9 cellular contexts compared by ENCODE assay signal in the genomic region with DNA sequence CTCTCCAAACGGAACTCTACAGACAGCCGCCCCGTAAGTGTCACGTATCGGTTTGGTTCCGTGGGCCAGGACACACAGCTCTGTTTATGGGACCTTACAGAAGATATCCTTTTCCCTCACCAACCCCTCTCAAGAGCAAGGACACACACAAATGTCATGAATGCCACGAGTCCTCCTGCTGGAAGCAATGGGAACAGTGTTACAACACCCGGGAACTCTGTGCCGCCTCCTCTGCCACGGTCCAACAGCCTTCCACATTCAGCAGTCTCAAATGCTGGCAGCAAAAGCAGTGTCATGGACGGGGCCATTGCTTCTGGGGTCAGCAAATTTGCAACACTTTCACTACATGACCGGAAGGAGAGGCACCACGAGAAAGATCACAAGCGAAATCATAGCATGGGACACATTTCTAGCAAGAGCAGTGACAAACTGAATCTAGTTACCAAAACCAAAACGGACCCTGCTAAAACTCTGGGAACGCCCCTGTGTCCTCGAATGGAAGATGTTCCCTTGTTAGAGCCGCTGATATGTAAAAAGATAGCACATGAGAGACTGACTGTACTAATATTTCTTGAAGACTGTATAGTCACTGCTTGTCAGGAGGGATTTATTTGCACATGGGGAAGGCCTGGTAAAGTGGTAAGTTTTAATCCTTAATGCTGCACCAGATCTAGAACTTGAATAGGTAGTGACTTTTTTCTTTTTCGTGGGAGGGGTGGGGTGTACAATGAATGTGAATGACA.
DNase-seq lines count a peak whose midpoint lies in the region; ATAC-seq, FAIRE-seq and TF ChIP-seq lines count a peak whose summit lies in the region.
"Had no signal": no experiment of that assay in that cellular context is flagged by ENCODE, and none has a peak within 500 bp of the region (broad histone marks: within the 10 kb centered on the region; RNA-seq: fewer than 3 reads in every experiment).

No MANE protein-coding gene starts in this region.

- H2AFZ ChIP-seq in endothelial cell of umbilical vein (ENCODE audit: low read depth, low read length) = no peak overlapping the region

- H4K20me1 ChIP-seq in endothelial cell of umbilical vein (replicated peaks; ENCODE audit: control insufficient read depth, extremely low read depth, insufficient read depth, low read length) = no peaks in the 10 kb centered on the region

- dilution Hi-C loops in endothelial cell of umbilical vein (cut with MboI; ENCODE audit: extremely low pct_ligation_motif_present, low sequenced_read_pairs) = no loop called here

- no peak for ATAC-seq in HG03571 (IDR thresholded peaks at IDR 0.05; ENCODE audit: unreplicated experiment)

- TF ChIP-seq CTCF in endothelial cell of umbilical vein (IDR thresholded peaks at IDR 0.05; ENCODE audit: extremely low read depth in 1 of 2, insufficient read depth in 1 of 2, low read depth in 1 of 2, low read length in 2 of 2) = no peak

- no peak for FAIRE-seq in endothelial cell of umbilical vein (lab: Jason Lieb, UNC)

- H3K9me3 ChIP-seq in endothelial cell of umbilical vein (replicated peaks; ENCODE audit: control insufficient read depth, insufficient read depth, low read length) = no peaks in the 10 kb centered on the region

- no peaks in the 10 kb centered on the region for H3K4me1 ChIP-seq in endothelial cell of umbilical vein (ENCODE audit: control insufficient read depth, extremely low read depth, insufficient read depth, low read length)

- DNase-seq in AG08396 (ENCODE audit: low spot score) (peak; percentile 46), endothelial cell of umbilical vein (ENCODE audit: low read depth, low spot score) (no peak), mesenteric fat pad (ENCODE audit: low spot score) (peak; percentile 39), UCSD-AML1 (lab: John Stamatoyannopoulos, UW; ENCODE audit: unreplicated experiment) (no peak), NAMALWA (ENCODE audit: low spot score) (no peak)
- DNase-seq in activated naive CD4-positive, alpha-beta T cell (lab: John Stamatoyannopoulos, UW) = no peak
- DNase-seq: NCI-H187 had no signal

- TSS peak; percentile 22 for BruUV-seq in endothelial cell of umbilical vein (replicated peaks; lab: Mats Ljungman, UMichigan)

- no peak overlapping the region for H3K27ac ChIP-seq in endothelial cell of umbilical vein (ENCODE audit: insufficient read depth, low read depth, low read length)

- H3K79me2 ChIP-seq in endothelial cell of umbilical vein (ENCODE audit: control insufficient read depth, insufficient read depth, low read length) = no peaks in the 10 kb centered on the region

- no peak for TF ChIP-seq EP300 in Ishikawa (IDR thresholded peaks at IDR 0.05; ENCODE audit: borderline replicate concordance)

- CTCF ChIA-PET in endothelial cell of umbilical vein (lab: Charles Lee) = no interaction called here

- peaks cover 0 to 13% of the 10 kb centered on the region in 2 experiments for H3K36me3 ChIP-seq in endothelial cell of umbilical vein (ENCODE audit: control insufficient read depth in 2 of 2, extremely low read depth in 1 of 2, insufficient read depth in 2 of 2, low read length in 2 of 2)

- no peaks in the 10 kb centered on the region for H3K9me1 ChIP-seq in endothelial cell of umbilical vein (replicated peaks; ENCODE audit: control insufficient read depth, extremely low read depth, insufficient read depth, low read length)

- no peaks in the 10 kb centered on the region for H3K27me3 ChIP-seq in endothelial cell of umbilical vein (ENCODE audit: control insufficient read depth in 2 of 2, insufficient read depth in 2 of 2, low read length in 2 of 2)

- POLR2A ChIA-PET in endothelial cell of umbilical vein (lab: Charles Lee) = no interaction called here

- TF ChIP-seq POLR2A in endothelial cell of umbilical vein (IDR thresholded peaks at IDR 0.05; ENCODE audit: low read depth, low read length) = no peak

- H3K4me2 ChIP-seq in endothelial cell of umbilical vein (ENCODE audit: insufficient read depth, low read length) = no peak overlapping the region

- no peak overlapping the region for H3K9ac ChIP-seq in endothelial cell of umbilical vein (replicated peaks; ENCODE audit: extremely low read depth, insufficient read depth, low read length)

- intact Hi-C loops in endothelial cell of umbilical vein (cut with micrococcal nuclease) = no loop called here

- peak; percentile 43 for TF ChIP-seq RAD21 in Ishikawa (IDR thresholded peaks at IDR 0.05; ENCODE audit: low read depth)

- no peak overlapping the region for H3K4me3 ChIP-seq in endothelial cell of umbilical vein (replicated peaks in 1 of 3; ENCODE audit: insufficient read depth in 1 of 3, low read depth in 1 of 3, low read length in 3 of 3)

TF ChIP-seq in Ishikawa, 13 proteins besides CTCF, POLR2A, EP300 and RAD21:
- TF ChIP-seq TCF12 (IDR thresholded peaks at IDR 0.05; ENCODE audit: low read depth) (no peak), NFIC (IDR thresholded peaks at IDR 0.05) (no peak), YY1 (IDR thresholded peaks at IDR 0.05; ENCODE audit: low read depth) (no peak), CREB1 (IDR thresholded peaks at IDR 0.05; ENCODE audit: low read depth) (no peak), MAX (IDR thresholded peaks at IDR 0.05) (no peak), TEAD4 (IDR thresholded peaks at IDR 0.05) (no peak), EGR1 (IDR thresholded peaks at IDR 0.05) (no peak), ZBTB7A (IDR thresholded peaks at IDR 0.05; ENCODE audit: low read depth) (no peak)
- TF ChIP-seq, protein P1, sequence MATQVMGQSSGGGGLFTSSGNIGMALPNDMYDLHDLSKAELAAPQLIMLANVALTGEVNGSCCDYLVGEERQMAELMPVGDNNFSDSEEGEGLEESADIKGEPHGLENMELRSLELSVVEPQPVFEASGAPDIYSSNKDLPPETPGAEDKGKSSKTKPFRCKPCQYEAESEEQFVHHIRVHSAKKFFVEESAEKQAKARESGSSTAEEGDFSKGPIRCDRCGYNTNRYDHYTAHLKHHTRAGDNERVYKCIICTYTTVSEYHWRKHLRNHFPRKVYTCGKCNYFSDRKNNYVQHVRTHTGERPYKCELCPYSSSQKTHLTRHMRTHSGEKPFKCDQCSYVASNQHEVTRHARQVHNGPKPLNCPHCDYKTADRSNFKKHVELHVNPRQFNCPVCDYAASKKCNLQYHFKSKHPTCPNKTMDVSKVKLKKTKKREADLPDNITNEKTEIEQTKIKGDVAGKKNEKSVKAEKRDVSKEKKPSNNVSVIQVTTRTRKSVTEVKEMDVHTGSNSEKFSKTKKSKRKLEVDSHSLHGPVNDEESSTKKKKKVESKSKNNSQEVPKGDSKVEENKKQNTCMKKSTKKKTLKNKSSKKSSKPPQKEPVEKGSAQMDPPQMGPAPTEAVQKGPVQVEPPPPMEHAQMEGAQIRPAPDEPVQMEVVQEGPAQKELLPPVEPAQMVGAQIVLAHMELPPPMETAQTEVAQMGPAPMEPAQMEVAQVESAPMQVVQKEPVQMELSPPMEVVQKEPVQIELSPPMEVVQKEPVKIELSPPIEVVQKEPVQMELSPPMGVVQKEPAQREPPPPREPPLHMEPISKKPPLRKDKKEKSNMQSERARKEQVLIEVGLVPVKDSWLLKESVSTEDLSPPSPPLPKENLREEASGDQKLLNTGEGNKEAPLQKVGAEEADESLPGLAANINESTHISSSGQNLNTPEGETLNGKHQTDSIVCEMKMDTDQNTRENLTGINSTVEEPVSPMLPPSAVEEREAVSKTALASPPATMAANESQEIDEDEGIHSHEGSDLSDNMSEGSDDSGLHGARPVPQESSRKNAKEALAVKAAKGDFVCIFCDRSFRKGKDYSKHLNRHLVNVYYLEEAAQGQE (IDR thresholded peaks at IDR 0.05; ENCODE audit: low read depth) = no peak

TF ChIP-seq in endothelial cell of umbilical vein, 7 proteins besides CTCF, POLR2A, EP300 and RAD21:
- no peak for TF ChIP-seq GATA2 (IDR thresholded peaks at IDR 0.05; ENCODE audit: insufficient read depth, insufficient read length, low read depth, low read length)
- TF ChIP-seq FOS (IDR thresholded peaks at IDR 0.05; ENCODE audit: borderline replicate concordance, insufficient read depth, low read length) = no peak
- no peak for TF ChIP-seq EZH2 (IDR thresholded peaks at IDR 0.05; ENCODE audit: borderline replicate concordance, low read depth, low read length, severe bottlenecking)
- no peak for TF ChIP-seq JUN (IDR thresholded peaks at IDR 0.05; ENCODE audit: borderline replicate concordance, insufficient read depth, insufficient read length, low read depth)
- no peak for TF ChIP-seq MAX (IDR thresholded peaks at IDR 0.05; ENCODE audit: insufficient read depth, insufficient read length)
- no peak for TF ChIP-seq POLR2AphosphoS5 (IDR thresholded peaks at IDR 0.05; ENCODE audit: insufficient read depth, low read depth, low read length)
- no peak for TF ChIP-seq MYC (IDR thresholded peaks at IDR 0.05; ENCODE audit: low read depth, low read length)

Comparison
In these comparisons a context has a peak if more than half of its experiments do, and no peak if none do; other contexts are left out.
1. DNase-seq: peak in AG08396 (single experiment) and mesenteric fat pad (single experiment); none in endothelial cell of umbilical vein (single experiment), UCSD-AML1 (single experiment), NAMALWA (single experiment) and activated naive CD4-positive, alpha-beta T cell (0 of 4).